Comparison of ENCODE assay signal across 12 cellular contexts in the genomic region with DNA sequence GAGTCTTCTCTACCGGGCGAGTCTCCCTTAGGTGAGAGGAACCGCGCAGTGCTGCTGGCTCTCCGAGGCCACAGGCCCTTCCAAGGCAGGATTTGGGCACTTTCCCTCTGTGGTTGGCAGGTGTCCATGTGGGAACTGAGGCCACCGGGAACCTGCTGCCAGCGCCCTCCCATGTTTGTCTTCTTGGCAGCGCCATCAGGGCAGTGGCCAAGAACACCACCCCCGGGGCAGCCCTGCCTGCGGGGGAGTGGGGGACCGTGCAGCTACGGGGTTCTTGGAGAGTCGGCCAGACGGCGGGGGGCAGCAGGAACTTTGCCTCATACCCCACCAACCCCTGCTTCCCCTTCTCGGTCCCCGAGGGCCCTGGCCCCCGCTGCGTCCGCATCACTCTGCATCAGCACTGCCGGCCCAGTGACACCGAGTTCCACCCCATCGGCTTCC. TPM values are rescaled to one million over a fixed set of nuclear protein-coding genes. Genes with fewer than 3 reads are reported as not detected.
DNase-seq lines count a peak whose midpoint lies in the region; ATAC-seq and TF ChIP-seq lines count a peak whose summit lies in the region.
"Had no signal": no experiment of that assay in that cellular context is flagged by ENCODE, and none has a peak within 500 bp of the region (broad histone marks: within the 10 kb centered on the region; RNA-seq: fewer than 3 reads in every experiment).

No MANE protein-coding gene starts in this region.

- no peak for ATAC-seq in HG03354 (IDR thresholded peaks at IDR 0.05; ENCODE audit: poor library complexity, severe bottlenecking, unreplicated experiment)

- no peaks in the 10 kb centered on the region for H3K27me3 Mint-ChIP-seq in activated T-cell treated with anti-CD3 and anti-CD28 coated beads, Interleukin-2, amount 50 U/mL, for 24 hours
- H3K27me3 Mint-ChIP-seq: naive B cell had no signal

- no peak overlapping the region for H3K4me3 Mint-ChIP-seq in activated T-cell treated with anti-CD3 and anti-CD28 coated beads, Interleukin-2, amount 50 U/mL, for 24 hours
- H3K4me3 Mint-ChIP-seq: immature natural killer cell, naive B cell had no signal

- peaks cover 5 to 13% of the 10 kb centered on the region in 2 donors for H3K36me3 ChIP-seq in thyroid gland

- H3K9me3 Mint-ChIP-seq in activated T-cell treated with anti-CD3 and anti-CD28 coated beads, Interleukin-2, amount 50 U/mL, for 24 hours: no peaks in the 10 kb centered on the region
- H3K9me3 Mint-ChIP-seq: immature natural killer cell, naive B cell had no signal

- peak; percentile 24 for DNase-seq in activated T-cell treated with anti-CD3 and anti-CD28 coated beads, Interleukin-2, amount 50 U/mL, for 24 hours
- DNase-seq in activated T-cell treated with anti-CD3 and anti-CD28 coated beads for 4 hours: no peak
- peak; percentile 74 for DNase-seq in globus pallidus (ENCODE audit: low spot score)
- DNase-seq in middle frontal gyrus (ENCODE audit: extremely low spot score, low spot score): peak; percentile 50
- DNase-seq in thyroid gland: peak; percentile 0 to 3
- no peak for DNase-seq in NCI-H510A (lab: John Stamatoyannopoulos, UW)
- DNase-seq in SIG-M5 (lab: John Stamatoyannopoulos, UW): no peak
- DNase-seq: ACHN; central memory CD4-positive, alpha-beta T cell; immature natural killer cell; naive B cell had no signal

- no peaks in the 10 kb centered on the region for H3K4me1 ChIP-seq in thyroid gland

- H3K9me3 ChIP-seq in thyroid gland: no peaks in the 10 kb centered on the region

- H3K4me3 ChIP-seq in thyroid gland (replicated peaks in 1 of 3): no peak overlapping the region

- no peak overlapping the region for H3K27ac Mint-ChIP-seq in activated T-cell treated with anti-CD3 and anti-CD28 coated beads, Interleukin-2, amount 50 U/mL, for 24 hours
- H3K27ac Mint-ChIP-seq: immature natural killer cell had no signal

- no peak for TF ChIP-seq POLR2A in thyroid gland (IDR thresholded peaks at IDR 0.05)

- intact Hi-C loops in thyroid gland (cut with DNase I): loop anchor here (10.0 kb wide), 1 partner anchor 108 kb away; no protein-coding TSS in a partner anchor

- no peaks in the 10 kb centered on the region for H3K27me3 ChIP-seq in thyroid gland

- peaks cover 64% of the 10 kb centered on the region for H3K36me3 Mint-ChIP-seq in activated T-cell treated with anti-CD3 and anti-CD28 coated beads, Interleukin-2, amount 50 U/mL, for 24 hours (ENCODE audit: low read depth)
- H3K36me3 Mint-ChIP-seq: immature natural killer cell had no signal

- WGBS in thyroid gland, 2 donors: 89 to 90% methylated on average over 4 to 16 of the region's 23 CpGs

- H3K4me1 Mint-ChIP-seq in activated T-cell treated with anti-CD3 and anti-CD28 coated beads, Interleukin-2, amount 50 U/mL, for 24 hours (ENCODE audit: low read depth): peaks cover 3% of the 10 kb centered on the region
- H3K4me1 Mint-ChIP-seq: immature natural killer cell had no signal

- H3K27ac ChIP-seq in thyroid gland: no peak overlapping the region

- no peak for TF ChIP-seq CTCF in thyroid gland (IDR thresholded peaks at IDR 0.05)

RNA-seq across cellular contexts. Expression of gene CAPN10, which starts 10.0 kb away (rescaled TPM):
- total RNA-seq in thyroid gland: 10 to 100 TPM; 19.3 to 25.3 (median 21.7) TPM

RNA-seq across cellular contexts. Expression of gene RNPEPL1, which starts 28.2 kb away (rescaled TPM):
- 10 to 100 TPM; 20.0 to 45.5 (median 37.3) TPM for total RNA-seq in thyroid gland

RNA-seq across cellular contexts. Expression of gene GPR35, which starts 28.8 kb away (rescaled TPM):
- 1 to 10 TPM in 2 of 4 donors, under 1 TPM in 2; 0.29 to 1.7 (median 1.0) TPM for total RNA-seq in thyroid gland

RNA-seq across cellular contexts. Expression of gene DUSP28, which starts 36.4 kb away (rescaled TPM):
- total RNA-seq in thyroid gland: 10 to 100 TPM in 1 of 4 donors, 1 to 10 TPM in 3; 6.6 to 12.5 (median 9.2) TPM

RNA-seq across cellular contexts. Expression of gene ANKMY1, which starts 38.7 kb away (rescaled TPM):
- 10 to 100 TPM; 17.4 to 24.7 (median 21.0) TPM for total RNA-seq in thyroid gland

Comparison
In these comparisons a context has a peak if more than half of its experiments do, and no peak if none do; other contexts are left out.
1. DNase-seq: peak in activated T-cell treated with anti-CD3 and anti-CD28 coated beads, Interleukin-2, amount 50 U/mL, for 24 hours (single experiment), globus pallidus (single experiment), middle frontal gyrus (single experiment) and thyroid gland (2 of 2); none in activated T-cell treated with anti-CD3 and anti-CD28 coated beads for 4 hours (single experiment), NCI-H510A (single experiment) and SIG-M5 (single experiment).